In the genomic region with DNA sequence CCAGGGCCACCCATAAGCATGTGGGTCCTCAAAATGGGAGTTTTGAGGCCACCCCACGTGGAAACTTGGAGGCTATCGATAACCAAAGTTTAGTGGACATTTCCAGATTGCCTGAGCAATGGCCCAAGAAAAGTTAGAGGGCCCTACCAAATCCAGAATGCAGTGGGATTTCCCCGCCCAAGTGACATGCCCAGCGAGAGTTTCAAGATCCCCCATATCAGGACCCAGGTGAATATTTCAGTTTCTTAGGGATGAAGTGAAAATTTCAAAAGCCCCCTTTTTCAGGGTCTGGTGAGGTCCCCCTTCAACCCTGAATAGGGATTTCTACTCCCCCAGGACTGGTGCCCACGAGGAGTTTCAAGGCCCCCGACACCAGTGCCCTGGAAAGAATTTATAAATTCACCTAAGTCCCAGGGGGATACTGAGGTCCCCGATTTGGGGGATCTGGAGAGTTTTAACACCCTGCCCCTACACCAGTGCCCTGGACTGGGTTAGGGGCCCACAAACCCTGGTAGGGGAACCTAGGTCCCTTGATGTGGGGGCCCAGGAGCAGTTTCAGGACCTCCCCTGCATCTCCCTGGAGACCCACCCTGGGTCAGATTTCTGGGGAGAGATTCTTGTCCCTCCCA, we compare ENCODE assay signal across 8 cellular contexts. TPM values are rescaled to one million over a fixed set of nuclear protein-coding genes. Genes with fewer than 3 reads are reported as not detected.
A peak's percentile ranks its signal among the peaks of the same experiment; 100 is the strongest.
DNase-seq lines count a peak whose midpoint lies in the region; ATAC-seq, FAIRE-seq and TF ChIP-seq lines count a peak whose summit lies in the region.

No MANE protein-coding gene starts in this region.

- H3K36me3 Mint-ChIP-seq in stimulated activated naive B cell treated with anti-CD40 and anti-IgM and Interleukin-4, amounts not matched to agents 10 μg/mL and 1 μg/mL and 100 μg/mL, for 72 hours: peaks cover 25 to 38% of the 10 kb centered on the region in 2 donors

- H3K4me3 ChIP-seq in MG63 (peak overlapping the region; percentile 66), epithelial cell of proximal tubule (ENCODE audit: low read depth, low read length) (peak overlapping the region; percentile 45)

- H3K9me3 Mint-ChIP-seq in stimulated activated naive B cell treated with anti-CD40 and anti-IgM and Interleukin-4, amounts not matched to agents 10 μg/mL and 1 μg/mL and 100 μg/mL, for 72 hours: no peaks in the 10 kb centered on the region

- H3K27me3 ChIP-seq in MG63: no peaks in the 10 kb centered on the region

- no peak for FAIRE-seq in RCC 7860 (lab: Jason Lieb, UNC)

- H3K36me3 ChIP-seq in MG63: peaks cover 44% of the 10 kb centered on the region

- TF ChIP-seq CTCF in epithelial cell of proximal tubule (conservative IDR thresholded peaks at IDR 0.05; ENCODE audit: low read depth, low read length): no peak

- peak overlapping the region; percentile 97 for H3K27ac Mint-ChIP-seq in stimulated activated naive B cell treated with anti-CD40 and anti-IgM and Interleukin-4, amounts not matched to agents 10 μg/mL and 1 μg/mL and 100 μg/mL, for 72 hours

- peak overlapping the region; percentile 87 to 96 for H3K4me3 Mint-ChIP-seq in stimulated activated naive B cell treated with anti-CD40 and anti-IgM and Interleukin-4, amounts not matched to agents 10 μg/mL and 1 μg/mL and 100 μg/mL, for 72 hours

- no peak for DNase-seq in MG63
- DNase-seq in epithelial cell of proximal tubule (ENCODE audit: low read depth): no peak
- no peak for DNase-seq in stimulated activated naive B cell treated with anti-CD40 and anti-IgM and Interleukin-4, amounts not matched to agents 10 μg/mL and 1 μg/mL and 100 μg/mL, for 72 hours
- no peak for DNase-seq in DMS153 (lab: John Stamatoyannopoulos, UW)
- no peak for DNase-seq in RCC 7860 (ENCODE audit: low spot score)
- no peak for DNase-seq in dedifferentiated amniotic fluid mesenchymal stem cell (ENCODE audit: extremely low spot score)
- no peak for DNase-seq in DMS53 treated with DMSO at 0.1 percent for 48 hours (lab: John Stamatoyannopoulos, UW; ENCODE audit: unreplicated experiment)

- peaks cover 34 to 46% of the 10 kb centered on the region in 2 donors for H3K4me1 Mint-ChIP-seq in stimulated activated naive B cell treated with anti-CD40 and anti-IgM and Interleukin-4, amounts not matched to agents 10 μg/mL and 1 μg/mL and 100 μg/mL, for 72 hours

- peak; percentile 21 for ATAC-seq in GM21360 (IDR thresholded peaks at IDR 0.05; ENCODE audit: unreplicated experiment)
- peak in 1 of 2 donors; percentile 3 for ATAC-seq in stimulated activated naive B cell treated with anti-CD40 and anti-IgM and Interleukin-4, amounts not matched to agents 10 μg/mL and 1 μg/mL and 100 μg/mL, for 72 hours (replicated peaks)

- H3K9me3 ChIP-seq in MG63: no peaks in the 10 kb centered on the region

- H3K27me3 Mint-ChIP-seq in stimulated activated naive B cell treated with anti-CD40 and anti-IgM and Interleukin-4, amounts not matched to agents 10 μg/mL and 1 μg/mL and 100 μg/mL, for 72 hours: no peaks in the 10 kb centered on the region

RNA-seq across cellular contexts. Expression of a gene that starts 0.7 kb away (rescaled TPM):
- 128 and 138 TPM in 2 replicates for total RNA-seq in MG63 (2014; rRNA removed; shearing (Covaris generic); ENCODE audit: low replicate concordance)
- 2.2 and 18.6 TPM in 2 replicates for total RNA-seq in epithelial cell of proximal tubule

RNA-seq across cellular contexts. Expression of a gene that starts 10.7 kb away (rescaled TPM):
- total RNA-seq in MG63 (2014; rRNA removed; shearing (Covaris generic); ENCODE audit: low replicate concordance): not detected in 2 replicates
- not detected in 2 replicates for total RNA-seq in epithelial cell of proximal tubule

RNA-seq across cellular contexts. Expression of a gene that starts 15.1 kb away (rescaled TPM):
- 28.8 and 78.4 TPM in 2 replicates for total RNA-seq in MG63 (2014; rRNA removed; shearing (Covaris generic); ENCODE audit: low replicate concordance)
- 78.6 and 91.6 TPM in 2 replicates for total RNA-seq in epithelial cell of proximal tubule

RNA-seq across cellular contexts. Expression of a gene that starts 27.6 kb away (rescaled TPM):
- not detected in 2 replicates for total RNA-seq in MG63 (2014; rRNA removed; shearing (Covaris generic); ENCODE audit: low replicate concordance)
- 0.58 and 1.2 TPM in 2 replicates for total RNA-seq in epithelial cell of proximal tubule

RNA-seq across cellular contexts. Expression of a gene that starts 43.7 kb away (rescaled TPM):
- not detected in 2 replicates for total RNA-seq in MG63 (2014; rRNA removed; shearing (Covaris generic); ENCODE audit: low replicate concordance)
- not detected in 2 replicates for total RNA-seq in epithelial cell of proximal tubule
